ENCODE assay signal across 1 cellular context in genomic region chr5:135391123-135391868, GRCh38.
TF ChIP-seq lines count a peak whose summit lies in the region.

No MANE protein-coding gene starts in this region.

TF ChIP-seq in WTC11, 78 proteins besides CTCF, POLR2A, EP300 and RAD21 (continued from another document):
- TF ChIP-seq STAT6 (CRISPR knock-in tag; conservative IDR thresholded peaks at IDR 0.05; ENCODE audit: low read depth) = no peak
- no peak for TF ChIP-seq NR2C2 (CRISPR knock-in tag; IDR thresholded peaks at IDR 0.05)
- TF ChIP-seq ATF6 (CRISPR knock-in tag; IDR thresholded peaks at IDR 0.05) = no peak
- TF ChIP-seq, protein P1, sequence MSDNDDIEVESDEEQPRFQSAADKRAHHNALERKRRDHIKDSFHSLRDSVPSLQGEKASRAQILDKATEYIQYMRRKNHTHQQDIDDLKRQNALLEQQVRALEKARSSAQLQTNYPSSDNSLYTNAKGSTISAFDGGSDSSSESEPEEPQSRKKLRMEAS (CRISPR knock-in tag; IDR thresholded peaks at IDR 0.05) = no peak
- no peak for TF ChIP-seq GTF2I (CRISPR knock-in tag; conservative IDR thresholded peaks at IDR 0.05)
